8 cellular contexts compared by ENCODE assay signal in the genomic region with DNA sequence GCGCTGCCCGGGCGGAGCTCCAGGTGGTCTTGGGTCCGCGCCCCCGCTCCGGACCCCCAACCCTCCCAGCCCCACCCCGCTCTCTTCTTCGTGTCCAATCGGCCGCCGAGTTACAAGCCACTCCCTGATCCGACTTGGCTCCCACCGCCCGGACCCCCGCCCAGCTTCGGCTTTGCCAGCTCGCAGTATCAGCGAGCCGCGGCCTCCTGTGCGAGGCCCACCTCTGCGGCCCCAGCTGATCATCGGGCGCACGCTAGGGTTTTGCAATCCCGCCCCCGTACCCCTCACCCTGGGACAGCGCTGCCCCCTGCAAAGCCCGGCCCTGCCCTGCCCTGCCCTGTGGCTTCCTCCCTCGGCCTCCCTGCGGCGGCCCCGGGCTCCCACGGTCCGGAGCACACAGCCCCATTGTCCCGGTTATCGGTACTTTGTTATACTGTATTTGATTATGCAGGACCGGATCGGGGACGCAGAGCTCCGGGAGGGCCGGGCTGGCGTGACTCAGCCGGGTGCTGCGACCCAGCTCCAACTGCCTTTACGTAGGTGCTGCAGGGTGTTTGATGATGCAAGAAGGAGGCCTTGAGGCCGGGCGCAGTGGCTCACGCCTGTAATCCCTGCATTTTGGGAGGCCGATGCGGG. TPM values are rescaled to one million over a fixed set of nuclear protein-coding genes. Genes with fewer than 3 reads are reported as not detected.
A peak's percentile ranks its signal among the peaks of the same experiment; 100 is the strongest.
DNase-seq lines count a peak whose midpoint lies in the region; ATAC-seq, FAIRE-seq and TF ChIP-seq lines count a peak whose summit lies in the region.

No MANE protein-coding gene starts in this region.

- intact Hi-C loops in pancreas (cut with DNase I), result no loop called here

- H3K36me3 ChIP-seq in pancreas, result no peaks in the 10 kb centered on the region

- ATAC-seq in GM21423 (IDR thresholded peaks at IDR 0.05; ENCODE audit: unreplicated experiment), result peak; percentile 14
- ATAC-seq in activated T-cell treated with anti-CD3 and anti-CD28 coated beads, Interleukin-2, amount 50 U/mL, for 4 hours, result peak; percentile 35 to 53
- ATAC-seq in pancreas, result peak; percentile 68 to 83 (median 72)
- ATAC-seq in GM21515 (IDR thresholded peaks at IDR 0.05; ENCODE audit: unreplicated experiment), result no peak

- 3 to 4% methylated on average over 36 to 52 of the region's 52 CpGs for WGBS in pancreas, 2 donors

- peak overlapping the region; percentile 74 for H3K4me3 Mint-ChIP-seq in activated T-cell treated with anti-CD3 and anti-CD28 coated beads, Interleukin-2, amount 50 U/mL, for 4 hours

- TF ChIP-seq CTCF in AG10803 (conservative IDR thresholded peaks at IDR 0.05; ENCODE audit: low read length) (no peak), pancreas (IDR thresholded peaks at IDR 0.05) (no peak)

- DNase-seq in AG10803 (ENCODE audit: low read depth), result peak; percentile 13
- DNase-seq in NCI-H345 (lab: John Stamatoyannopoulos, UW), result peak; percentile 70
- DNase-seq in activated T-cell treated with anti-CD3 and anti-CD28 coated beads, Interleukin-2, amount 50 U/mL, for 4 hours, result peak; percentile 60
- DNase-seq in fibroblast of peridontal ligament (ENCODE audit: extremely low read depth), result peak; percentile 35
- peak; percentile 45 to 89 (median 81) for DNase-seq in pancreas
- no peak for DNase-seq in C1 segment of cervical spinal cord (lab: John Stamatoyannopoulos, UW)

- H3K4me3 ChIP-seq in AG10803 (ENCODE audit: low read length) (peak overlapping the region; percentile 33), pancreas (peak overlapping the region; percentile 47 to 80 (median 64))

- no peaks in the 10 kb centered on the region for H3K9me3 Mint-ChIP-seq in activated T-cell treated with anti-CD3 and anti-CD28 coated beads, Interleukin-2, amount 50 U/mL, for 4 hours

- no peaks in the 10 kb centered on the region for H3K9me3 ChIP-seq in pancreas

- H3K4me1 Mint-ChIP-seq in activated T-cell treated with anti-CD3 and anti-CD28 coated beads, Interleukin-2, amount 50 U/mL, for 4 hours (ENCODE audit: low read depth), result peaks cover 23% of the 10 kb centered on the region

- H3K4me1 ChIP-seq in pancreas, result no peaks in the 10 kb centered on the region

- no peak for FAIRE-seq in pancreas (lab: Jason Lieb, UNC)

- no peaks in the 10 kb centered on the region for H3K27me3 Mint-ChIP-seq in activated T-cell treated with anti-CD3 and anti-CD28 coated beads, Interleukin-2, amount 50 U/mL, for 4 hours (ENCODE audit: low read depth)

- peaks cover 9% of the 10 kb centered on the region for H3K36me3 Mint-ChIP-seq in activated T-cell treated with anti-CD3 and anti-CD28 coated beads, Interleukin-2, amount 50 U/mL, for 4 hours (ENCODE audit: insufficient read depth)

- peak overlapping the region; percentile 82 to 93 (median 89) for H3K27ac ChIP-seq in pancreas

- no peaks in the 10 kb centered on the region for H3K27me3 ChIP-seq in pancreas

RNA-seq across cellular contexts. Expression of a gene that starts 0.6 kb away (rescaled TPM):
- 10 to 100 TPM in 2 of 3 donors, 1 to 10 TPM in 1; 9.4 to 15.1 (median 14.7) TPM for total RNA-seq in activated T-cell treated with anti-CD3 and anti-CD28 coated beads, Interleukin-2, amount 50 U/mL, for 4 hours
- 10 to 100 TPM in 4 of 6 donors, 1 to 10 TPM in 2; 9.6 to 16.1 (median 10.7) TPM for total RNA-seq in pancreas
- 10 to 100 TPM; 24.2 to 28.6 TPM for polyA plus RNA-seq in pancreas

RNA-seq across cellular contexts. Expression of a gene that starts 10.1 kb away (rescaled TPM):
- total RNA-seq in activated T-cell treated with anti-CD3 and anti-CD28 coated beads, Interleukin-2, amount 50 U/mL, for 4 hours, result 10 to 100 TPM in 1 of 3 donors, 1 to 10 TPM in 2; 8.9 to 12.1 (median 9.2) TPM
- under 1 TPM; 0.18 to 0.53 (median 0.43) TPM for total RNA-seq in pancreas
- 1 to 10 TPM; 3.9 to 4.0 TPM for polyA plus RNA-seq in pancreas

RNA-seq across cellular contexts. Expression of a gene that starts 14.8 kb away (rescaled TPM):
- total RNA-seq in activated T-cell treated with anti-CD3 and anti-CD28 coated beads, Interleukin-2, amount 50 U/mL, for 4 hours, result 10 to 100 TPM; 38.7 to 43.4 (median 42.1) TPM
- total RNA-seq in pancreas, result 10 to 100 TPM in 1 of 6 donors, 1 to 10 TPM in 5; 5.4 to 16.4 (median 6.6) TPM
- 10 to 100 TPM in 1 of 2 donors, 1 to 10 TPM in 1; 3.5 to 10.5 TPM for polyA plus RNA-seq in pancreas

RNA-seq across cellular contexts. Expression of a gene that starts 34.9 kb away (rescaled TPM):
- 100 to 1,000 TPM; 101 to 108 (median 102) TPM for total RNA-seq in activated T-cell treated with anti-CD3 and anti-CD28 coated beads, Interleukin-2, amount 50 U/mL, for 4 hours
- 10 to 100 TPM; 24.9 to 46.2 (median 33.6) TPM for total RNA-seq in pancreas
- 10 to 100 TPM; 63.8 to 77.3 TPM for polyA plus RNA-seq in pancreas

RNA-seq across cellular contexts. Expression of a gene that starts 40.0 kb away (rescaled TPM):
- total RNA-seq in activated T-cell treated with anti-CD3 and anti-CD28 coated beads, Interleukin-2, amount 50 U/mL, for 4 hours, result 10 to 100 TPM; 29.2 to 33.2 (median 29.4) TPM
- 1 to 10 TPM; 3.3 to 7.1 (median 4.3) TPM for total RNA-seq in pancreas
- 1 to 10 TPM; 5.2 to 5.4 TPM for polyA plus RNA-seq in pancreas

Comparison
In these comparisons a context has a peak if more than half of its experiments do, and no peak if none do; other contexts are left out.
1. DNase-seq: peak in AG10803 (single experiment), NCI-H345 (single experiment), activated T-cell treated with anti-CD3 and anti-CD28 coated beads, Interleukin-2, amount 50 U/mL, for 4 hours (single experiment), fibroblast of peridontal ligament (single experiment) and pancreas (6 of 6); none in C1 segment of cervical spinal cord (0 of 14).
2. RNA of a gene that starts 10.1 kb away (total RNA-seq): 8.9 to 12.1 TPM in activated T-cell treated with anti-CD3 and anti-CD28 coated beads, Interleukin-2, amount 50 U/mL, for 4 hours; 0.18 to 0.53 TPM in pancreas; every median in the first group is over 4 times any median in the second.